Comparison of ENCODE assay signal across 1 cellular context in genomic region chr1:192793983-192794767, GRCh38.
TF ChIP-seq lines count a peak whose summit lies in the region.

No MANE protein-coding gene starts in this region.

TF ChIP-seq in IMR-90, 13 proteins besides CTCF, POLR2A, EP300 and RAD21 (continued from another document):
- TF ChIP-seq ELK1 (IDR thresholded peaks at IDR 0.05; ENCODE audit: borderline replicate concordance, low read depth, low read length): no peak
